ENCODE assay signal across 9 cellular contexts in the genomic region with DNA sequence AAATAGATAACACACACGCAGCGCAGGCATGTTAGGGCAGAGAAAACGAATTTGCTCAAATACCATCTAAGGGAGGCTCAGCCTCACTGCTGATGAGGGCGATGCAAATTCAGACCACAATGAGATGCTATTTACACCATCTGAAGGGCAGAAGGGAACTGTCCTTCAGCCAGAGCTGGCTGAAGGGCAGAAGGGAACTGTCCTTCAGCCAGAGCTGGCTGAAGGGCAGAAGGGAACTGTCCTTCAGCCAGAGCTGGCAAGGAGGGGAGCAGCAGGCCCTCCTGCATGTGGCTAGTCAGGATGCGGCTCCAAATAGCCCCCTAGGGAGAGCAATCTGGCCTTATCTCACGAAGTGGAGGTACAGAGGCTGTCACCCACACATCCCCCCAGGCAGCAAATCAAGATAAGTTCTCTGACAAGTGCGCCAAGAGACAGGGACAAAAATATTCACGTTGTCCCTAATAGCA. TPM values are rescaled to one million over a fixed set of nuclear protein-coding genes. Genes with fewer than 3 reads are reported as not detected.
A peak's percentile ranks its signal among the peaks of the same experiment; 100 is the strongest.
DNase-seq lines count a peak whose midpoint lies in the region; ATAC-seq, FAIRE-seq and TF ChIP-seq lines count a peak whose summit lies in the region.
"Had no signal": no experiment of that assay in that cellular context is flagged by ENCODE, and none has a peak within 500 bp of the region (broad histone marks: within the 10 kb centered on the region; RNA-seq: fewer than 3 reads in every experiment).

No MANE protein-coding gene starts in this region.

- no peaks in the 10 kb centered on the region for H3K9me3 Mint-ChIP-seq in activated T-cell treated with anti-CD3 and anti-CD28 coated beads, Interleukin-2, amount 50 U/mL, for 4 hours
- H3K9me3 Mint-ChIP-seq in activated CD4-positive, alpha-beta memory T cell treated with anti-CD3 and anti-CD28 coated beads, Interleukin-2, amount 10 ng/mL, durations not matched to agents 7 days and 5 days, result no peaks in the 10 kb centered on the region
- no peaks in the 10 kb centered on the region for H3K9me3 Mint-ChIP-seq in type B pancreatic cell

- FAIRE-seq in kidney (lab: Jason Lieb, UNC), result no peak

- DNase-seq in activated T-cell treated with anti-CD3 and anti-CD28 coated beads, Interleukin-2, amount 50 U/mL, for 4 hours, result no peak
- DNase-seq in activated T-cell treated with anti-CD3 and anti-CD28 coated beads, Interleukin-2, amount 50 U/mL, for 1 hour, result no peak
- DNase-seq in activated CD4-positive, alpha-beta memory T cell treated with anti-CD3 and anti-CD28 coated beads, Interleukin-2, amount 10 ng/mL, durations not matched to agents 7 days and 5 days, result no peak
- peak; percentile 38 for DNase-seq in kidney
- no peak for DNase-seq in type B pancreatic cell (ENCODE audit: extremely low spot score, unreplicated experiment)
- DNase-seq in SKM-1 (lab: John Stamatoyannopoulos, UW; ENCODE audit: unreplicated experiment), result no peak
- no peak for DNase-seq in epidermal melanocyte (ENCODE audit: insufficient read length, low spot score)

- peak in 1 of 2 donors; percentile 20 for ATAC-seq in activated T-cell treated with anti-CD3 and anti-CD28 coated beads, Interleukin-2, amount 50 U/mL, for 4 hours
- ATAC-seq in HG03095 (IDR thresholded peaks at IDR 0.05; ENCODE audit: unreplicated experiment), result peak; percentile 61

- CTCF ChIA-PET in activated CD4-positive, alpha-beta memory T cell treated with anti-CD3 and anti-CD28 coated beads, Interleukin-2, amount 10 ng/mL, durations not matched to agents 7 days and 5 days (lab: Charles Lee), result interaction anchor here (1.1 to 9.5 kb wide), 2 partner anchors 12 to 27 kb away, joined by 4 to 63 read pairs; no protein-coding TSS in a partner anchor

- H3K36me3 ChIP-seq in kidney (ENCODE audit: control insufficient read depth in 1 of 2, insufficient read depth in 2 of 2, low read length in 2 of 2), result no peaks in the 10 kb centered on the region

- H3K4me3 Mint-ChIP-seq in activated T-cell treated with anti-CD3 and anti-CD28 coated beads, Interleukin-2, amount 50 U/mL, for 4 hours, result peak overlapping the region; percentile 74
- H3K4me3 Mint-ChIP-seq in activated CD4-positive, alpha-beta memory T cell treated with anti-CD3 and anti-CD28 coated beads, Interleukin-2, amount 10 ng/mL, durations not matched to agents 7 days and 5 days, result peak overlapping the region; percentile 51
- H3K4me3 Mint-ChIP-seq in type B pancreatic cell, result peak overlapping the region; percentile 81

- no peaks in the 10 kb centered on the region for H3K9me3 ChIP-seq in kidney (ENCODE audit: control insufficient read depth in 1 of 2, low read length in 2 of 2)

- H3K36me3 Mint-ChIP-seq in activated T-cell treated with anti-CD3 and anti-CD28 coated beads, Interleukin-2, amount 50 U/mL, for 4 hours (ENCODE audit: insufficient read depth), result no peaks in the 10 kb centered on the region
- H3K36me3 Mint-ChIP-seq in activated CD4-positive, alpha-beta memory T cell treated with anti-CD3 and anti-CD28 coated beads, Interleukin-2, amount 10 ng/mL, durations not matched to agents 7 days and 5 days (ENCODE audit: low read depth), result no peaks in the 10 kb centered on the region
- no peaks in the 10 kb centered on the region for H3K36me3 Mint-ChIP-seq in type B pancreatic cell

- no peak for TF ChIP-seq CTCF in kidney (IDR thresholded peaks at IDR 0.05; ENCODE audit: borderline replicate concordance, extremely low read depth, insufficient read depth)
- TF ChIP-seq CTCF in type B pancreatic cell (conservative IDR thresholded peaks at IDR 0.05), result no peak

- no peak overlapping the region for H3K27ac Mint-ChIP-seq in activated CD4-positive, alpha-beta memory T cell treated with anti-CD3 and anti-CD28 coated beads, Interleukin-2, amount 10 ng/mL, durations not matched to agents 7 days and 5 days
- H3K27ac Mint-ChIP-seq in type B pancreatic cell, result peak overlapping the region; percentile 84

- H3K9ac ChIP-seq in kidney (ENCODE audit: low read length in 2 of 2), result peak overlapping the region; percentile 46 to 54

- H3K4me3 ChIP-seq in kidney (ENCODE audit: low read length in 2 of 2), result peak overlapping the region; percentile 45 to 52

- POLR2A ChIA-PET in activated CD4-positive, alpha-beta memory T cell treated with anti-CD3 and anti-CD28 coated beads, Interleukin-2, amount 10 ng/mL, durations not matched to agents 7 days and 5 days (lab: Charles Lee), result interaction anchor here (0.8 to 2.1 kb wide), 4 partner anchors 9 to 186 kb away, joined by 3 to 6 read pairs (median 4); partner anchors contain the start of genes DDB2 and MADD

- peak overlapping the region; percentile 30 to 82 for H3K27ac ChIP-seq in kidney (ENCODE audit: low read depth in 2 of 2, low read length in 2 of 2)
- H3K27ac ChIP-seq: C4-2B had no signal

- peaks cover 0 to 7% of the 10 kb centered on the region in 2 donors for H3K4me1 ChIP-seq in kidney (ENCODE audit: control insufficient read depth in 1 of 2, insufficient read depth in 1 of 2, low read depth in 1 of 2, low read length in 2 of 2)

- H3K4me1 Mint-ChIP-seq in activated T-cell treated with anti-CD3 and anti-CD28 coated beads, Interleukin-2, amount 50 U/mL, for 4 hours (ENCODE audit: low read depth), result peaks cover 25% of the 10 kb centered on the region
- peaks cover 16% of the 10 kb centered on the region for H3K4me1 Mint-ChIP-seq in activated CD4-positive, alpha-beta memory T cell treated with anti-CD3 and anti-CD28 coated beads, Interleukin-2, amount 10 ng/mL, durations not matched to agents 7 days and 5 days
- peaks cover 9% of the 10 kb centered on the region for H3K4me1 Mint-ChIP-seq in type B pancreatic cell (ENCODE audit: unreplicated experiment)

- H3K27me3 Mint-ChIP-seq in activated T-cell treated with anti-CD3 and anti-CD28 coated beads, Interleukin-2, amount 50 U/mL, for 4 hours (ENCODE audit: low read depth), result no peaks in the 10 kb centered on the region
- no peaks in the 10 kb centered on the region for H3K27me3 Mint-ChIP-seq in activated CD4-positive, alpha-beta memory T cell treated with anti-CD3 and anti-CD28 coated beads, Interleukin-2, amount 10 ng/mL, durations not matched to agents 7 days and 5 days
- no peaks in the 10 kb centered on the region for H3K27me3 Mint-ChIP-seq in type B pancreatic cell

- intact Hi-C loops in kidney (cut with DNase I), result no loop called here

RNA-seq across cellular contexts. Expression of gene SLC39A13, which starts 7.5 kb away (rescaled TPM):
- total RNA-seq in activated T-cell treated with anti-CD3 and anti-CD28 coated beads, Interleukin-2, amount 50 U/mL, for 4 hours, result 10 to 100 TPM; 18.7 to 20.8 (median 19.5) TPM
- total RNA-seq in activated CD4-positive, alpha-beta memory T cell treated with anti-CD3 and anti-CD28 coated beads, Interleukin-2, amount 10 ng/mL, durations not matched to agents 7 days and 5 days, result 10 to 100 TPM; 23.6 to 24.2 TPM
- total RNA-seq in kidney (80.6 TPM), type B pancreatic cell (ENCODE audit: low replicate concordance) (28.7 and 44.8 TPM in 2 replicates)
- 93.2 TPM for polyA plus RNA-seq in kidney (ENCODE audit: insufficient read depth, low read depth, low replicate concordance)

RNA-seq across cellular contexts. Expression of gene SPI1, which starts 22.5 kb away (rescaled TPM):
- total RNA-seq in activated T-cell treated with anti-CD3 and anti-CD28 coated beads, Interleukin-2, amount 50 U/mL, for 4 hours, result 1 to 10 TPM in 2 of 3 donors, under 1 TPM in 1; 0.74 to 2.3 (median 1.1) TPM
- total RNA-seq in activated CD4-positive, alpha-beta memory T cell treated with anti-CD3 and anti-CD28 coated beads, Interleukin-2, amount 10 ng/mL, durations not matched to agents 7 days and 5 days, result not detected
- total RNA-seq in kidney, result 39.8 TPM
- polyA plus RNA-seq in kidney (ENCODE audit: insufficient read depth, low read depth, low replicate concordance), result 7.3 TPM
- not detected in 2 replicates for total RNA-seq in type B pancreatic cell (ENCODE audit: low replicate concordance)

RNA-seq across cellular contexts. Expression of gene PSMC3, which starts 25.4 kb away (rescaled TPM):
- total RNA-seq in activated T-cell treated with anti-CD3 and anti-CD28 coated beads, Interleukin-2, amount 50 U/mL, for 4 hours, result 100 to 1,000 TPM; 275 to 300 (median 299) TPM
- 100 to 1,000 TPM; 111 to 112 TPM for total RNA-seq in activated CD4-positive, alpha-beta memory T cell treated with anti-CD3 and anti-CD28 coated beads, Interleukin-2, amount 10 ng/mL, durations not matched to agents 7 days and 5 days
- total RNA-seq in kidney (103 TPM), type B pancreatic cell (ENCODE audit: low replicate concordance) (104 and 141 TPM in 2 replicates)
- polyA plus RNA-seq in kidney (ENCODE audit: insufficient read depth, low read depth, low replicate concordance), result 171 TPM

RNA-seq across cellular contexts. Expression of gene RAPSN, which starts 48.1 kb away (rescaled TPM):
- total RNA-seq in activated T-cell treated with anti-CD3 and anti-CD28 coated beads, Interleukin-2, amount 50 U/mL, for 4 hours, result under 1 TPM; 0.46 to 0.53 (median 0.52) TPM
- total RNA-seq in activated CD4-positive, alpha-beta memory T cell treated with anti-CD3 and anti-CD28 coated beads, Interleukin-2, amount 10 ng/mL, durations not matched to agents 7 days and 5 days, result under 1 TPM; 0.30 to 0.65 TPM
- total RNA-seq in kidney (0.41 TPM), type B pancreatic cell (ENCODE audit: low replicate concordance) (0.19 and 0.39 TPM in 2 replicates)
- polyA plus RNA-seq in kidney (ENCODE audit: insufficient read depth, low read depth, low replicate concordance), result 0.28 TPM

RNA-seq across cellular contexts. Expression of gene MYBPC3, which starts 48.3 kb away (rescaled TPM):
- total RNA-seq in activated T-cell treated with anti-CD3 and anti-CD28 coated beads, Interleukin-2, amount 50 U/mL, for 4 hours, result not detected
- not detected for total RNA-seq in activated CD4-positive, alpha-beta memory T cell treated with anti-CD3 and anti-CD28 coated beads, Interleukin-2, amount 10 ng/mL, durations not matched to agents 7 days and 5 days
- total RNA-seq in kidney, result 0.19 TPM
- 0.52 TPM for polyA plus RNA-seq in kidney (ENCODE audit: insufficient read depth, low read depth, low replicate concordance)
- total RNA-seq in type B pancreatic cell (ENCODE audit: low replicate concordance), result 0.40 and 1.8 TPM in 2 replicates

Comparison
In these comparisons a context has a peak if more than half of its experiments do, and no peak if none do; other contexts are left out.
1. RNA of gene SPI1, which starts 22.5 kb away (total RNA-seq): 39.8 TPM in kidney (single experiment); 0.74 to 2.3 TPM in activated T-cell treated with anti-CD3 and anti-CD28 coated beads, Interleukin-2, amount 50 U/mL, for 4 hours, not detected in activated CD4-positive, alpha-beta memory T cell treated with anti-CD3 and anti-CD28 coated beads, Interleukin-2, amount 10 ng/mL, durations not matched to agents 7 days and 5 days and not detected in type B pancreatic cell; every median in the first group is over 10 times any median in the second.
2. Peak in every context shown above with its lines, with median percentiles within 50 percentile points of each other: H3K4me3 Mint-ChIP-seq.